Comparison of ENCODE assay signal across 9 cellular contexts in the genomic region with DNA sequence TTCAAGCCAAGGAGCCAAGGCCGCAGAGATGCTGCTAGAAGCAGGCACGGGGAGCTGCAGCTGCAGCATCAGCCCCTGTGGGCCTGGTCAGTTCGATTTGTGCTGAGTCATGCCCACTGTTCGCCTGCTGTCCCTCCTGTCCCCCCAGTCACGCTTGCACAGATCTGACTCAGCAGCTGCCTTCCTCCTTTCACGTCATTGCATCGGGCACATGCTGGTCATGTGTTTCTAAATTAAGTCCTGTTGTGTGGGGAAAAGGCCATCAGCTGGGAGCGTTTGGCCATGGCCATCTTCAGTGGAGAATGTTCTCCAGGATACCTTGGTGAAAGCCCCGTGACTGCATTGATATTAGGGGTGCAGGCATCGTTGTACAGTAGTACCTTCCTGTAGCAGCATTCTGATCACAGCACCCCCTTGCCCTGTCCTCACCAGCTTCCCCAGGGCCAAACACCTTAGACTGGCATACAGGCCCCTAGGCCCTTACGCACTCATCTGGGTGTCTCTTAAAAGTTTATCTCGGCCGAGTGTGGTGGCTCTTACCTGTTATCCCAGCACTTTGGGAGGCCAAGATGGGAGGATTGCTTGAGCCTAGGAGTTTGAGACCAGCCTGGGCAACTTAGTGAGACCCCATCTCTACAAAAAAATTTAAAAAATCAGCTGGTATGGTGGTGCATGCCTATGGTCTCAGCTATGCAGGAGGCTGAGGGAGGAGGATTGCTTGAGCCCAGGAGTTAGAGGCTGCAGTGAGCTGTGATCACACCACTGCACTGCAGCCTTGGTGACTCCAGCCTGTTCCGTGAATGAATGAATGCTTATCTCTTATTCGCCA. TPM values are rescaled to one million over a fixed set of nuclear protein-coding genes. Genes with fewer than 3 reads are reported as not detected.
DNase-seq lines count a peak whose midpoint lies in the region; ATAC-seq and TF ChIP-seq lines count a peak whose summit lies in the region.
"Had no signal": no experiment of that assay in that cellular context is flagged by ENCODE, and none has a peak within 500 bp of the region (broad histone marks: within the 10 kb centered on the region; RNA-seq: fewer than 3 reads in every experiment).

No MANE protein-coding gene starts in this region.

- BruUV-seq in A673 (replicated peaks; lab: Mats Ljungman, UMichigan) (no TSS peak), PC-3 (replicated peaks; lab: Mats Ljungman, UMichigan) (no TSS peak)

- CTCF ChIA-PET in A673 (lab: Charles Lee): interaction anchor here (0.6 to 0.8 kb wide), 2 partner anchors 37 to 48 kb away, joined by 3 to 4 read pairs; no protein-coding TSS in a partner anchor
- CTCF ChIA-PET in PC-3 (lab: Charles Lee): no interaction called here
- CTCF ChIA-PET in GM10248 (lab: Yijun Ruan, JAX): interaction anchor here (1.3 to 1.9 kb wide), 2 partner anchors 8 to 83 kb away, joined by 4 to 6 read pairs; no protein-coding TSS in a partner anchor

- no peak overlapping the region for H3K4me2 ChIP-seq in PC-3 (ENCODE audit: low read length)

- no peaks in the 10 kb centered on the region for H4K20me1 ChIP-seq in PC-3 (ENCODE audit: low read length)

- ATAC-seq in PC-3: peak; percentile 89
- no peak for ATAC-seq in GM21381 (IDR thresholded peaks at IDR 0.05; ENCODE audit: unreplicated experiment)

- H3K9ac ChIP-seq in PC-3 (ENCODE audit: low read length): peak overlapping the region; percentile 42

- intact Hi-C loops in A673 (cut with micrococcal nuclease; ENCODE audit: unreplicated experiment) (no loop called here), PC-3 (cut with micrococcal nuclease) (no loop called here)

- H3K27ac ChIP-seq in A673 (ENCODE audit: low read depth, low read length, poor library complexity, severe bottlenecking): no peak overlapping the region
- H3K27ac ChIP-seq in PC-3 (ENCODE audit: low read length): peak overlapping the region; percentile 76

- TF ChIP-seq POLR2A in erythroblast (IDR thresholded peaks at IDR 0.05; ENCODE audit: low read length): no peak

- H3K27me3 ChIP-seq in A673 (replicated peaks; ENCODE audit: insufficient read depth, low read depth, low read length, poor library complexity) (no peaks in the 10 kb centered on the region), PC-3 (ENCODE audit: low read length) (no peaks in the 10 kb centered on the region)

- no peaks in the 10 kb centered on the region for H3F3A ChIP-seq in PC-3 (ENCODE audit: low read length, unreplicated experiment)

- peak; percentile 23 for DNase-seq in A673 (ENCODE audit: low spot score)
- DNase-seq in PC-3: peak; percentile 68
- peak; percentile 81 to 88 for DNase-seq in erythroblast (lab: John Stamatoyannopoulos, UW)
- peak; percentile 65 for DNase-seq in mucosa of gallbladder (ENCODE audit: low spot score)
- DNase-seq in mesenteric fat pad (ENCODE audit: low spot score): no peak
- DNase-seq in NCI-H2196 (lab: John Stamatoyannopoulos, UW; ENCODE audit: unreplicated experiment): no peak
- no peak for DNase-seq in GM10248 (ENCODE audit: extremely low spot score)
- DNase-seq: DND-41 had no signal

- H3K9me3 ChIP-seq in A673 (ENCODE audit: low read depth, low read length, poor library complexity, severe bottlenecking): no peaks in the 10 kb centered on the region
- no peaks in the 10 kb centered on the region for H3K9me3 ChIP-seq in PC-3 (ENCODE audit: low read length)

- H3K36me3 ChIP-seq in A673 (ENCODE audit: insufficient read depth, low read length, poor library complexity, severe bottlenecking) (no peaks in the 10 kb centered on the region), PC-3 (ENCODE audit: low read depth, low read length) (no peaks in the 10 kb centered on the region)

- no peak for TF ChIP-seq CTCF in A673 (conservative IDR thresholded peaks at IDR 0.05; ENCODE audit: low read depth, low read length)
- TF ChIP-seq CTCF in PC-3 (conservative IDR thresholded peaks at IDR 0.05; ENCODE audit: low read depth, low read length): no peak
- TF ChIP-seq CTCF in GM10248 (IDR thresholded peaks at IDR 0.05; ENCODE audit: control extremely low read depth, extremely low read depth, low read depth, missing control alignments): no peak

- H3K9me2 ChIP-seq in PC-3 (replicated peaks; ENCODE audit: low read length): no peaks in the 10 kb centered on the region

- H3K4me1 ChIP-seq in A673 (ENCODE audit: insufficient read depth, low read length, poor library complexity, severe bottlenecking): peaks cover 4% of the 10 kb centered on the region
- peaks cover 17% of the 10 kb centered on the region for H3K4me1 ChIP-seq in PC-3 (ENCODE audit: insufficient read depth, low read length)

- POLR2A ChIA-PET in A673 (lab: Charles Lee; ENCODE audit: low non-redundant PET): no interaction called here
- POLR2A ChIA-PET in PC-3 (lab: Charles Lee; ENCODE audit: unreplicated experiment): no interaction called here
- POLR2A ChIA-PET in GM10248 (lab: Yijun Ruan, JAX): interaction anchor here (0.7 kb wide), 1 partner anchor 17 kb away, joined by 3 read pairs; no protein-coding TSS in a partner anchor

- H2AFZ ChIP-seq in PC-3 (ENCODE audit: low read length): no peak overlapping the region

- H3K79me2 ChIP-seq in PC-3 (ENCODE audit: low read length): peaks cover 29% of the 10 kb centered on the region

- H3K4me3 ChIP-seq in A673 (ENCODE audit: low read depth, low read length, poor library complexity, severe bottlenecking) (no peak overlapping the region), PC-3 (ENCODE audit: low read length) (no peak overlapping the region)

RNA-seq across cellular contexts. Expression of gene POR, which starts 23.2 kb away (rescaled TPM):
- 99.3 and 104 TPM in 2 replicates for total RNA-seq in A673 (2021)
- total RNA-seq in PC-3 (2014; rRNA removed): 112 and 119 TPM in 2 replicates
- total RNA-seq in mucosa of gallbladder: 195 TPM
- 507 TPM for total RNA-seq in mesenteric fat pad

RNA-seq across cellular contexts. Expression of gene TMEM120A, which starts 56.2 kb away (rescaled TPM):
- total RNA-seq in A673 (2021) (18.7 and 18.9 TPM in 2 replicates), PC-3 (2014; rRNA removed) (17.9 and 18.6 TPM in 2 replicates), mucosa of gallbladder (69.1 TPM), mesenteric fat pad (93.8 TPM)

RNA-seq across cellular contexts. Expression of gene RHBDD2, which starts 59.3 kb away (rescaled TPM):
- total RNA-seq in A673 (2021): 86.5 and 89.4 TPM in 2 replicates
- 42.7 and 59.1 TPM in 2 replicates for total RNA-seq in PC-3 (2014; rRNA removed)
- 56.4 TPM for total RNA-seq in mucosa of gallbladder
- 78.3 TPM for total RNA-seq in mesenteric fat pad

Comparison
In these comparisons a context has a peak if more than half of its experiments do, and no peak if none do; other contexts are left out.
1. DNase-seq: peak in A673 (single experiment), PC-3 (single experiment), erythroblast (2 of 2) and mucosa of gallbladder (single experiment); none in mesenteric fat pad (single experiment), NCI-H2196 (single experiment) and GM10248 (single experiment).